Comparison of ENCODE assay signal across 32 cellular contexts in genomic region chr1:231382426-231382825, GRCh38.
"Had no signal": no experiment of that assay in that cellular context is flagged by ENCODE, and none has a peak within 500 bp of the region (broad histone marks: within the 10 kb centered on the region; RNA-seq: fewer than 3 reads in every experiment).

No MANE protein-coding gene starts in this region.

- H3K36me3 ChIP-seq: brain microvascular endothelial cell, Peyer's patch had no signal

- H3K4me3 ChIP-seq: K562, Peyer's patch had no signal

- H3K9me3 ChIP-seq: Peyer's patch had no signal

- DNase-seq: activated CD4-positive, alpha-beta T cell treated with anti-CD3 and anti-CD28 coated beads, Interleukin-2, amount 10 ng/mL, durations not matched to agents 24 days and 14 days; activated CD4-positive, alpha-beta T cell treated with anti-CD3 and anti-CD28 coated beads, Interleukin-2, amount 50 U/mL, for 4 hours; activated CD8-positive, alpha-beta T cell treated with anti-CD3 and anti-CD28 coated beads for 36 hours; activated effector memory CD4-positive, alpha-beta T cell treated with anti-CD3 and anti-CD28 coated beads, Interleukin-2, amount 50 U/mL, for 16 hours; activated naive CD4-positive, alpha-beta T cell; activated naive CD4-positive, alpha-beta T cell treated with anti-CD3 and anti-CD28 coated beads, Interleukin-2, amount 50 U/mL, for 16 hours; activated naive CD8-positive, alpha-beta T cell treated with anti-CD3 and anti-CD28 coated beads for 36 hours; activated T-cell treated with anti-CD3 and anti-CD28 coated beads, Interleukin-2, amount 50 U/mL, for 1 hour; activated T-cell treated with anti-CD3 and anti-CD28 coated beads, Interleukin-2, amount 50 U/mL, for 72 hours; amniotic stem cell; aorta; brain microvascular endothelial cell; NCI-H1092 treated with DMSO at 0.1 percent for 48 hours; NCI-H1417; NCI-H146; NCI-H187; NCI-H2029 treated with DMSO at 0.1 percent for 48 hours; NCI-H2107; NCI-H2171; NCI-H2227 treated with DMSO at 0.1 percent for 48 hours; NCI-H446; NCI-H524; NK-92 treated with Interleukin-12 subunit alpha and Interleukin-12 subunit beta, amount 100 ng/mL, for 24 hours; PC-3; Peyer's patch; RPMI8226; SW 1271; T-helper 1 cell; T-helper 2 cell; T-helper 9 cell had no signal

- H3K27ac ChIP-seq: brain microvascular endothelial cell, Peyer's patch had no signal

- H3K27me3 ChIP-seq: brain microvascular endothelial cell, Peyer's patch had no signal

- FAIRE-seq: K562 had no signal

- ATAC-seq: activated CD8-positive, alpha-beta T cell treated with anti-CD3 and anti-CD28 coated beads for 36 hours; activated T-cell treated with anti-CD3 and anti-CD28 coated beads, Interleukin-2, amount 50 U/mL, for 72 hours; activated T-helper 17 cell treated with anti-CD3 and anti-CD28 coated beads, Interleukin-2, amount 50 U/mL, for 72 hours; K562; PC-3 had no signal
